1 cellular context compared by ENCODE assay signal in genomic region chr1:19418503-19418971, GRCh38.
TF ChIP-seq lines count a peak whose summit lies in the region.

No MANE protein-coding gene starts in this region.

TF ChIP-seq in IMR-90, 13 proteins besides CTCF, POLR2A, EP300 and RAD21:
- peak; percentile 67 for TF ChIP-seq BHLHE40 (IDR thresholded peaks at IDR 0.05; ENCODE audit: low read depth, low read length)
- no peak for TF ChIP-seq CEBPB (IDR thresholded peaks at IDR 0.05; ENCODE audit: low read depth, low read length)
- peak; percentile 5 for TF ChIP-seq RCOR1 (IDR thresholded peaks at IDR 0.05; ENCODE audit: insufficient replicate concordance, low read length)
TF ChIP-seq in IMR-90: peak in this region for 2.
